In genomic region chr3:139534992-139535879, GRCh38 we compare ENCODE assay signal across 9 cellular contexts. TPM values are rescaled to one million over a fixed set of nuclear protein-coding genes. Genes with fewer than 3 reads are reported as not detected.
DNase-seq lines count a peak whose midpoint lies in the region; ATAC-seq and TF ChIP-seq lines count a peak whose summit lies in the region.
"Had no signal": no experiment of that assay in that cellular context is flagged by ENCODE, and none has a peak within 500 bp of the region (broad histone marks: within the 10 kb centered on the region; RNA-seq: fewer than 3 reads in every experiment).

No MANE protein-coding gene starts in this region.

- 80 to 82% methylated on average over 12 of the region's 12 CpGs for WGBS in GM23248 (ENCODE audit: low coverage in 1 of 2, low lambda C conversion rate in 2 of 2, missing lambda C conversion rate in 2 of 2), 2 experiments

- H3K4me1 ChIP-seq in Panc1 (ENCODE audit: control insufficient read depth, insufficient read depth, low read length), result peaks cover 19% of the 10 kb centered on the region
- H3K4me1 ChIP-seq in fibroblast of lung (ENCODE audit: control insufficient read depth, extremely low read depth, insufficient read depth, low read length), result peaks cover 11% of the 10 kb centered on the region
- peaks cover 7% of the 10 kb centered on the region; the same call in 1 of the 2 replicates for H3K4me1 ChIP-seq in GM23248 (ENCODE audit: insufficient read depth)

- H3K4me2 ChIP-seq in fibroblast of lung (ENCODE audit: extremely low read depth, insufficient read depth, low read length), result no peak overlapping the region
- no peak overlapping the region for H3K4me2 ChIP-seq in GM23248 (ENCODE audit: unreplicated experiment)

- CTCF ChIA-PET in Panc1 (lab: Charles Lee), result no interaction called here

- H3K9me3 ChIP-seq in Panc1 (ENCODE audit: control insufficient read depth, insufficient read depth, low read depth, low read length) (no peaks in the 10 kb centered on the region), fibroblast of lung (ENCODE audit: control insufficient read depth, insufficient read depth, low read depth, low read length) (no peaks in the 10 kb centered on the region), GM23248 (ENCODE audit: low read depth) (no peaks in the 10 kb centered on the region)

- DNase-seq in COR-L47 (lab: John Stamatoyannopoulos, UW), result peak; percentile 41
- no peak for DNase-seq in Panc1 (ENCODE audit: low read depth, low spot score)
- DNase-seq in fibroblast of lung (ENCODE audit: low read depth in 2 of 2), result peak; percentile 90 to 94
- peak in 43 of 56 donors; percentile 9 to 60 (median 35) for DNase-seq in nucleus accumbens (lab: John Stamatoyannopoulos, UW)
- DNase-seq in KG1 (lab: John Stamatoyannopoulos, UW), result no peak
- no peak for DNase-seq in activated CD4-positive, alpha-beta T cell treated with anti-CD3 and anti-CD28 coated beads, Interleukin-2, amount 50 U/mL, for 4 hours
- no peak for DNase-seq in activated CD4-positive, alpha-beta T cell treated with anti-CD3 and anti-CD28 coated beads for 48 hours
- DNase-seq in GM23248, result no peak

- H3K36me3 ChIP-seq in Panc1 (ENCODE audit: control insufficient read depth, insufficient read depth, low read length), result no peaks in the 10 kb centered on the region; the same call in 1 of the 2 replicates
- no peaks in the 10 kb centered on the region for H3K36me3 ChIP-seq in fibroblast of lung (ENCODE audit: control insufficient read depth, insufficient read depth, low read length)
- H3K36me3 ChIP-seq in GM23248 (ENCODE audit: low read depth), result no peaks in the 10 kb centered on the region

- H3K27me3 ChIP-seq in Panc1 (ENCODE audit: control insufficient read depth, insufficient read depth, low read length) (no peaks in the 10 kb centered on the region), fibroblast of lung (ENCODE audit: control insufficient read depth, insufficient read depth, low read length) (no peaks in the 10 kb centered on the region), GM23248 (replicated peaks; ENCODE audit: insufficient read depth) (peaks cover 10% of the 10 kb centered on the region; the same call in 1 of the 2 replicates)

- POLR2A ChIA-PET in Panc1 (lab: Charles Lee), result no interaction called here

- H3K9ac ChIP-seq in fibroblast of lung (ENCODE audit: insufficient read depth, low read length) (no peak overlapping the region), GM23248 (no peak overlapping the region)

- no peaks in the 10 kb centered on the region for H4K20me1 ChIP-seq in fibroblast of lung (ENCODE audit: control insufficient read depth, extremely low read depth, insufficient read depth, low read length)
- H4K20me1 ChIP-seq in GM23248 (ENCODE audit: insufficient read depth), result no peaks in the 10 kb centered on the region

- TF ChIP-seq CTCF in Panc1 (IDR thresholded peaks at IDR 0.05) (no peak), fibroblast of lung (conservative IDR thresholded peaks at IDR 0.05 in 1 of 2, IDR thresholded peaks at IDR 0.05 in 1 of 2; ENCODE audit: low read depth in 1 of 2, low read length in 2 of 2) (no peak)

- H3K79me2 ChIP-seq in fibroblast of lung (ENCODE audit: control insufficient read depth, insufficient read depth, low read length) (no peaks in the 10 kb centered on the region), GM23248 (ENCODE audit: insufficient read depth) (no peaks in the 10 kb centered on the region)

- H3K27ac ChIP-seq in Panc1 (ENCODE audit: low read length), result peak overlapping the region; percentile 51; the same call in 1 of the 2 replicates
- H3K27ac ChIP-seq in fibroblast of lung (ENCODE audit: insufficient read depth, low read length), result no peak overlapping the region
- no peak overlapping the region for H3K27ac ChIP-seq in GM23248

- ATAC-seq in Panc1, result no peak

- BruUV-seq in Panc1 (replicated peaks; lab: Mats Ljungman, UMichigan), result no TSS peak

- intact Hi-C loops in Panc1 (cut with micrococcal nuclease; ENCODE audit: unreplicated experiment), result no loop called here

- H3K4me3 ChIP-seq in Panc1 (ENCODE audit: low read depth in 2 of 2, low read length in 2 of 2) (no peak overlapping the region), fibroblast of lung (replicated peaks in 1 of 4; ENCODE audit: control extremely low read depth in 1 of 4, insufficient read depth in 1 of 4, low read depth in 3 of 4, low read length in 4 of 4) (peak overlapping the region in 1 of 4 experiments; percentile 26), GM23248 (no peak overlapping the region)

- H3K9me2 ChIP-seq in GM23248 (ENCODE audit: insufficient read depth), result no peaks in the 10 kb centered on the region

- in situ Hi-C loops in Panc1 (cut with HindIII; ENCODE audit: low pct_unique_long_range_greater_than_20kb, low sequenced_read_pairs), result no loop called here
- in situ Hi-C loops in GM23248 (cut with MboI), result no loop called here

- H3F3A ChIP-seq in GM23248 (ENCODE audit: insufficient read depth), result no peaks in the 10 kb centered on the region; the same call in 1 of the 2 replicates

- H2AFZ ChIP-seq in fibroblast of lung (ENCODE audit: low read length), result peak overlapping the region; percentile 31
- H2AFZ ChIP-seq in GM23248, result no peak overlapping the region

RNA-seq across cellular contexts. Expression of gene RBP1, which starts 4.3 kb away (rescaled TPM):
- total RNA-seq in Panc1 (2021; ENCODE audit: unreplicated experiment) (18.6 TPM), fibroblast of lung (5.0 and 26.2 TPM in 2 replicates)
- 83.7 TPM for polyA plus RNA-seq in Panc1 (2012; ENCODE audit: insufficient read length)
- polyA plus RNA-seq in fibroblast of lung (2.5 and 10.7 TPM in 2 replicates), GM23248 (2016; fragmentation: Nextera tagmentation; extraction: Ambion mirVana) (0.26 and 0.42 TPM in 2 replicates)
- 2.3 and 7.4 TPM in 2 replicates for polyA plus RNA-seq in fibroblast of lung (2012)
- polyA minus RNA-seq in fibroblast of lung (ENCODE audit: low replicate concordance), result not detected in 2 replicates
- not detected in 2 replicates for total RNA-seq in GM23248 (2014; rRNA removed; shearing (Covaris generic))

RNA-seq across cellular contexts. Expression of gene RBP2, which starts 58.9 kb away (rescaled TPM):
- total RNA-seq in Panc1 (2021; ENCODE audit: unreplicated experiment), result not detected
- not detected for polyA plus RNA-seq in Panc1 (2012; ENCODE audit: insufficient read length)
- total RNA-seq in fibroblast of lung, result not detected in 2 replicates
- polyA plus RNA-seq in fibroblast of lung, result not detected in 2 replicates
- polyA plus RNA-seq in fibroblast of lung (2012), result not detected in 2 replicates
- polyA minus RNA-seq in fibroblast of lung (ENCODE audit: low replicate concordance), result not detected in 2 replicates
- not detected in 2 replicates for total RNA-seq in GM23248 (2014; rRNA removed; shearing (Covaris generic))
- polyA plus RNA-seq in GM23248 (2016; fragmentation: Nextera tagmentation; extraction: Ambion mirVana), result not detected in 2 replicates
- polyA plus RNA-seq: neural cell had no signal

Comparison
In these comparisons a context has a peak if more than half of its experiments do, and no peak if none do; other contexts are left out.
1. DNase-seq: peak in COR-L47 (single experiment), fibroblast of lung (2 of 2) and nucleus accumbens (43 of 56); none in Panc1 (single experiment), KG1 (single experiment), activated CD4-positive, alpha-beta T cell treated with anti-CD3 and anti-CD28 coated beads, Interleukin-2, amount 50 U/mL, for 4 hours (0 of 2), activated CD4-positive, alpha-beta T cell treated with anti-CD3 and anti-CD28 coated beads for 48 hours (single experiment) and GM23248 (single experiment).